In genomic region chr1:47996060-47996405, GRCh38 we compare ENCODE assay signal across 10 cellular contexts. TPM values are rescaled to one million over a fixed set of nuclear protein-coding genes. Genes with fewer than 3 reads are reported as not detected.
DNase-seq lines count a peak whose midpoint lies in the region; ATAC-seq and TF ChIP-seq lines count a peak whose summit lies in the region.
"Had no signal": no experiment of that assay in that cellular context is flagged by ENCODE, and none has a peak within 500 bp of the region (broad histone marks: within the 10 kb centered on the region; RNA-seq: fewer than 3 reads in every experiment).

No MANE protein-coding gene starts in this region.

- intact Hi-C loops in breast epithelium (cut with DNase I; ENCODE audit: low total_unique reads), result no loop called here
- intact Hi-C loops in lower lobe of right lung (cut with DNase I), result no loop called here

- no peaks in the 10 kb centered on the region for H3K9me3 ChIP-seq in breast epithelium
- no peaks in the 10 kb centered on the region for H3K9me3 ChIP-seq in lower lobe of right lung
- H3K9me3 ChIP-seq in suprapubic skin, result no peaks in the 10 kb centered on the region

- H3K36me3 Mint-ChIP-seq in activated T-cell treated with anti-CD3 and anti-CD28 coated beads, Interleukin-2, amount 50 U/mL, for 24 hours (ENCODE audit: low read depth), result no peaks in the 10 kb centered on the region

- WGBS in suprapubic skin, result 42% methylated on average over 7 of the region's 7 CpGs

- TF ChIP-seq EP300 in suprapubic skin (IDR thresholded peaks at IDR 0.05), result no peak

- H3K9me3 Mint-ChIP-seq in activated T-cell treated with anti-CD3 and anti-CD28 coated beads, Interleukin-2, amount 50 U/mL, for 24 hours, result no peaks in the 10 kb centered on the region

- peak overlapping the region; percentile 58 for H3K4me3 Mint-ChIP-seq in activated T-cell treated with anti-CD3 and anti-CD28 coated beads, Interleukin-2, amount 50 U/mL, for 24 hours

- TF ChIP-seq POLR2A in breast epithelium (IDR thresholded peaks at IDR 0.05), result no peak
- TF ChIP-seq POLR2A in suprapubic skin (IDR thresholded peaks at IDR 0.05), result no peak

- ATAC-seq in lower lobe of right lung, result no peak

- TF ChIP-seq CTCF in breast epithelium (IDR thresholded peaks at IDR 0.05), result no peak
- TF ChIP-seq CTCF in lower lobe of right lung (IDR thresholded peaks at IDR 0.05), result no peak
- TF ChIP-seq CTCF in suprapubic skin (IDR thresholded peaks at IDR 0.05), result no peak
- no peak for TF ChIP-seq CTCF in GM13977 (IDR thresholded peaks at IDR 0.05; ENCODE audit: extremely low read depth, insufficient read depth, missing control alignments)

- DNase-seq in activated T-cell treated with anti-CD3 and anti-CD28 coated beads, Interleukin-2, amount 50 U/mL, for 24 hours, result no peak
- no peak for DNase-seq in activated T-cell treated with anti-CD3 and anti-CD28 coated beads, Interleukin-2, amount 50 U/mL, for 1 hour
- no peak for DNase-seq in breast epithelium (ENCODE audit: low spot score in 2 of 2)
- DNase-seq in lower lobe of right lung, result no peak
- no peak for DNase-seq in suprapubic skin (ENCODE audit: low spot score in 2 of 2)
- no peak for DNase-seq in HEK293T (ENCODE audit: extremely low spot score)
- DNase-seq in NCI-H2081 treated with DMSO at 0.1 percent for 48 hours (lab: John Stamatoyannopoulos, UW), result no peak
- no peak for DNase-seq in GM13977 (ENCODE audit: low spot score)
- DNase-seq: KBM-7, occipital lobe had no signal

- H3K36me3 ChIP-seq in breast epithelium (no peaks in the 10 kb centered on the region), lower lobe of right lung (no peaks in the 10 kb centered on the region), suprapubic skin (no peaks in the 10 kb centered on the region)

- in situ Hi-C loops in GM13977 (cut with MboI; ENCODE audit: low pct_unique_long_range_greater_than_20kb, low sequenced_read_pairs, unreplicated experiment), result no loop called here

- peak overlapping the region; percentile 65 to 90 (median 69) for H3K4me3 ChIP-seq in breast epithelium
- peak overlapping the region; percentile 53 for H3K4me3 ChIP-seq in lower lobe of right lung
- peak overlapping the region; percentile 80 for H3K4me3 ChIP-seq in suprapubic skin

- peak overlapping the region; percentile 74 to 89 for H3K27ac ChIP-seq in breast epithelium
- H3K27ac ChIP-seq in lower lobe of right lung, result no peak overlapping the region
- peak overlapping the region; percentile 79 for H3K27ac ChIP-seq in suprapubic skin

- peaks cover 5% of the 10 kb centered on the region for H3K4me1 Mint-ChIP-seq in activated T-cell treated with anti-CD3 and anti-CD28 coated beads, Interleukin-2, amount 50 U/mL, for 24 hours (ENCODE audit: low read depth)

- no peaks in the 10 kb centered on the region for H3K4me1 ChIP-seq in breast epithelium
- no peaks in the 10 kb centered on the region for H3K4me1 ChIP-seq in lower lobe of right lung
- peaks cover 38% of the 10 kb centered on the region for H3K4me1 ChIP-seq in suprapubic skin

- H3K27me3 Mint-ChIP-seq in activated T-cell treated with anti-CD3 and anti-CD28 coated beads, Interleukin-2, amount 50 U/mL, for 24 hours, result peaks cover 78% of the 10 kb centered on the region

- POLR2A ChIA-PET in HEK293T (lab: Yijun Ruan, JAX), result no interaction called here

- CTCF ChIA-PET in HEK293T (lab: Yijun Ruan, JAX), result interaction anchor here (0.8 kb wide), 1 partner anchor 65 kb away, joined by 3 read pairs; no protein-coding TSS in a partner anchor

- no peak overlapping the region for H3K27ac Mint-ChIP-seq in activated T-cell treated with anti-CD3 and anti-CD28 coated beads, Interleukin-2, amount 50 U/mL, for 24 hours

- peaks cover 0 to 4% of the 10 kb centered on the region in 2 donors for H3K27me3 ChIP-seq in breast epithelium
- H3K27me3 ChIP-seq in lower lobe of right lung (ENCODE audit: low read depth), result peaks cover 35% of the 10 kb centered on the region
- H3K27me3 ChIP-seq in suprapubic skin, result peaks cover 25% of the 10 kb centered on the region

TF ChIP-seq in HEK293T, 16 proteins besides CTCF, POLR2A, EP300 and RAD21:
- TF ChIP-seq ARNT (IDR thresholded peaks at IDR 0.05) (no peak), FOXK2 (IDR thresholded peaks at IDR 0.05) (no peak), SP1 (IDR thresholded peaks at IDR 0.05) (no peak), LEF1 (IDR thresholded peaks at IDR 0.05; ENCODE audit: borderline replicate concordance) (no peak), HDGF (IDR thresholded peaks at IDR 0.05; ENCODE audit: borderline replicate concordance) (no peak), FOXA1 (IDR thresholded peaks at IDR 0.05) (no peak), CTBP1 (IDR thresholded peaks at IDR 0.05; ENCODE audit: borderline replicate concordance) (no peak), ZNF384 (IDR thresholded peaks at IDR 0.05) (no peak), FOXM1 (IDR thresholded peaks at IDR 0.05; ENCODE audit: borderline replicate concordance) (no peak), PKNOX1 (IDR thresholded peaks at IDR 0.05) (no peak), L3MBTL2 (conservative IDR thresholded peaks at IDR 0.05) (no peak), SUZ12 (IDR thresholded peaks at IDR 0.05) (no peak), NFRKB (IDR thresholded peaks at IDR 0.05) (no peak), TARDBP (IDR thresholded peaks at IDR 0.05) (no peak), BHLHE40 (IDR thresholded peaks at IDR 0.05; ENCODE audit: borderline replicate concordance) (no peak), ELF4 (IDR thresholded peaks at IDR 0.05) (no peak)

RNA-seq across cellular contexts. Expression of gene TRABD2B, which starts 1.2 kb away (rescaled TPM):
- total RNA-seq in breast epithelium (1 to 10 TPM; 1.4 to 3.7 (median 2.3) TPM), lower lobe of right lung (1.8 TPM), suprapubic skin (1 to 10 TPM in 3 of 4 donors, under 1 TPM in 1; 0.83 to 2.6 (median 1.9) TPM)
